In genomic region chr1:206606867-206607266, GRCh38 we compare ENCODE assay signal across 8 cellular contexts.
DNase-seq lines count a peak whose midpoint lies in the region; ATAC-seq and TF ChIP-seq lines count a peak whose summit lies in the region.

No MANE protein-coding gene starts in this region.

- ATAC-seq in HG03354 (IDR thresholded peaks at IDR 0.05; ENCODE audit: poor library complexity, severe bottlenecking, unreplicated experiment) (no peak), GM21381 (IDR thresholded peaks at IDR 0.05; ENCODE audit: unreplicated experiment) (no peak)

- H3K27me3 Mint-ChIP-seq in nephron (ENCODE audit: low read depth) = no peaks in the 10 kb centered on the region

- in situ Hi-C loops in astrocyte of the cerebellum (cut with HindIII; ENCODE audit: low sequenced_read_pairs) = no loop called here

- H3K36me3 Mint-ChIP-seq in nephron (ENCODE audit: low read depth) = peaks cover 51% of the 10 kb centered on the region

- H3K4me1 Mint-ChIP-seq in nephron = peaks cover 19% of the 10 kb centered on the region

- H3K4me3 Mint-ChIP-seq in nephron = no peak overlapping the region

- no peak overlapping the region for H3K27ac Mint-ChIP-seq in nephron

- peak; percentile 73 for TF ChIP-seq CTCF in astrocyte of the cerebellum (IDR thresholded peaks at IDR 0.05; ENCODE audit: low read depth, low read length, missing control alignments)
- TF ChIP-seq CTCF in nephron (IDR thresholded peaks at IDR 0.05; ENCODE audit: unreplicated experiment in 3 of 3) = peak; percentile 51 to 60 (median 52)

- H3K9me3 Mint-ChIP-seq in nephron = no peaks in the 10 kb centered on the region

- no peak overlapping the region for H3K4me3 ChIP-seq in astrocyte of the cerebellum (ENCODE audit: low read depth, low read length)

- DNase-seq in activated CD8-positive, alpha-beta memory T cell treated with anti-CD3 and anti-CD28 coated beads for 24 hours = peak; percentile 3
- no peak for DNase-seq in activated CD8-positive, alpha-beta memory T cell treated with anti-CD3 and anti-CD28 coated beads, Interleukin-2, amount 50 U/mL, for 48 hours
- DNase-seq in NAMALWA (ENCODE audit: low spot score) (peak; percentile 75), astrocyte of the cerebellum (ENCODE audit: low read depth) (peak; percentile 29), NCI-H2029 treated with DMSO at 0.1 percent for 48 hours (lab: John Stamatoyannopoulos, UW) (no peak)

Comparison
In these comparisons a context has a peak if more than half of its experiments do, and no peak if none do; other contexts are left out.
1. DNase-seq: peak in activated CD8-positive, alpha-beta memory T cell treated with anti-CD3 and anti-CD28 coated beads for 24 hours (single experiment), NAMALWA (single experiment) and astrocyte of the cerebellum (single experiment); none in activated CD8-positive, alpha-beta memory T cell treated with anti-CD3 and anti-CD28 coated beads, Interleukin-2, amount 50 U/mL, for 48 hours (single experiment) and NCI-H2029 treated with DMSO at 0.1 percent for 48 hours (single experiment).